Comparison of ENCODE assay signal across 10 cellular contexts in the genomic region with DNA sequence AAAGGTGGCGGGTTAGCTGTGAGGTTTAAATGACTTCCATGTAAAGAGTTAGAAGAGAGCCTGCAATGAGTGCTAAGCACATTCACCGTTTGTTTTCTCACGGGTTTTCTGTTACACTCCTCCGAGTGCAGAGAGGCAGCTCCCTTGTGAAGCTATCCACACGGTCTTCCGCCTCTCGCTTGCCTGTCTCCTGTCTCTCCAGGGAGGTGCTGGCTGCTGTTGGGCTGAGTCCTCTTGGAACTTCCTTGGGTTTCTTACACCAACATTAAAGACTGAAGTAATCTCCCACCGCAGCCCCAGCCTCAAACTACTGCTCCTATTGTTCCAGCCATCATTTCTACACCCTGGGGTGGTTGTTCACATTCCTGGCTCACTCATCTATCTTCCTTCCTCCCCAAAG. TPM values are rescaled to one million over a fixed set of nuclear protein-coding genes. Genes with fewer than 3 reads are reported as not detected.
DNase-seq lines count a peak whose midpoint lies in the region; ATAC-seq and TF ChIP-seq lines count a peak whose summit lies in the region.
"Had no signal": no experiment of that assay in that cellular context is flagged by ENCODE, and none has a peak within 500 bp of the region (broad histone marks: within the 10 kb centered on the region; RNA-seq: fewer than 3 reads in every experiment).

No MANE protein-coding gene starts in this region.

- intact Hi-C loops in esophagus squamous epithelium (cut with DNase I) = no loop called here
- intact Hi-C loops in gastrocnemius medialis (cut with DNase I; ENCODE audit: low total_unique reads) = no loop called here
- intact Hi-C loops in ovary (cut with DNase I) = loop anchor here in 1 of 4 donors (10.0 kb wide), 1 partner anchor 80 kb away; no protein-coding TSS in a partner anchor

- no peak overlapping the region for H4K5ac ChIP-seq in H9 (ENCODE audit: insufficient read length, low read depth, low read length)

- peak overlapping the region in 1 of 2 experiments; percentile 16; a peak in 1 of 5 replicates for H3K4me3 Mint-ChIP-seq in H9
- H3K4me3 Mint-ChIP-seq: dendritic cell treated with granulocyte-macrophage colony-stimulating factor and Interleukin-4, amounts not matched to agents 40 ng/mL and 50 ng/mL, for 4 days had no signal

- no peaks in the 10 kb centered on the region for H3K9me3 Mint-ChIP-seq in H9
- H3K9me3 Mint-ChIP-seq: dendritic cell treated with granulocyte-macrophage colony-stimulating factor and Interleukin-4, amounts not matched to agents 40 ng/mL and 50 ng/mL, for 4 days had no signal

- no peak overlapping the region for H4K8ac ChIP-seq in H9 (replicated peaks; ENCODE audit: insufficient read length, low read depth, low read length)

- no CpG with 5 or more reads among the region's 8 CpGs for WGBS in H9 (ENCODE audit: extremely low coverage, insufficient read length, low lambda C conversion rate)
- 70% methylated on average over 8 of the region's 8 CpGs for WGBS in esophagus squamous epithelium, 2 donors
- 11 to 26% (median 22%) methylated on average over 8 of the region's 8 CpGs for WGBS in ovary, 3 donors

- no peak overlapping the region for H2AK5ac ChIP-seq in H9 (ENCODE audit: insufficient read length, low read length)

- peak overlapping the region; percentile 13 for H3K27ac ChIP-seq in H9 (ENCODE audit: insufficient read length, low read depth, low read length)
- H3K27ac ChIP-seq in esophagus squamous epithelium = peak overlapping the region; percentile 20 to 97 (median 94)
- H3K27ac ChIP-seq in gastrocnemius medialis = peak overlapping the region; percentile 88 to 95 (median 93)
- H3K27ac ChIP-seq in ovary = peak overlapping the region in 1 of 2 donors; percentile 49

- DNase-seq in H9 (peak; percentile 50), NCI-H69 (lab: John Stamatoyannopoulos, UW) (peak; percentile 20), esophagus squamous epithelium (lab: John Stamatoyannopoulos, UW) (no peak), gastrocnemius medialis (peak in 1 of 2 donors; percentile 33), ovary (no peak), COR-L47 (lab: John Stamatoyannopoulos, UW) (no peak)
- DNase-seq: pancreas had no signal

- H3K36me3 ChIP-seq in esophagus squamous epithelium (peaks cover 0 to 7% (median 0%) of the 10 kb centered on the region in 3 donors), gastrocnemius medialis (no peaks in the 10 kb centered on the region), ovary (no peaks in the 10 kb centered on the region)
- H3K36me3 ChIP-seq: pancreas had no signal

- H3K4me2 ChIP-seq in H9 (ENCODE audit: insufficient read depth, insufficient read length, low read length) = peak overlapping the region; percentile 24

- H3K56ac ChIP-seq in H9 (ENCODE audit: insufficient read length, low read depth, low read length) = no peak overlapping the region

- H2AFZ ChIP-seq in H9 (ENCODE audit: low read length) = no peak overlapping the region

- H3K4me3 ChIP-seq in esophagus squamous epithelium = no peak overlapping the region
- H3K4me3 ChIP-seq in gastrocnemius medialis = no peak overlapping the region
- no peak overlapping the region for H3K4me3 ChIP-seq in ovary
- H3K4me3 ChIP-seq: pancreas had no signal

- no peak overlapping the region for H3K4ac ChIP-seq in H9 (ENCODE audit: low read depth, low read length)

- TF ChIP-seq CTCF in H9 (conservative IDR thresholded peaks at IDR 0.05) (no peak), esophagus squamous epithelium (IDR thresholded peaks at IDR 0.05) (no peak), gastrocnemius medialis (IDR thresholded peaks at IDR 0.05 in 4 of 5, conservative IDR thresholded peaks at IDR 0.05 in 1 of 5) (no peak), ovary (IDR thresholded peaks at IDR 0.05) (no peak)

- H3K36me3 Mint-ChIP-seq in H9 (ENCODE audit: insufficient read depth in 1 of 3, low read depth in 3 of 3) = peaks cover 0 to 8% (median 0%) of the 10 kb centered on the region in 3 experiments; a peak in 1 of 7 replicates

- ATAC-seq in gastrocnemius medialis (no peak), GM18511 (IDR thresholded peaks at IDR 0.05; ENCODE audit: unreplicated experiment) (no peak), GM18858 (IDR thresholded peaks at IDR 0.05; ENCODE audit: unreplicated experiment) (no peak)
- ATAC-seq: pancreas had no signal

- peaks cover 4% of the 10 kb centered on the region for H3K79me1 ChIP-seq in H9 (ENCODE audit: insufficient read depth, low read depth, low read length, poor library complexity, severe bottlenecking)

- in situ Hi-C loops in gastrocnemius medialis (cut with MboI; ENCODE audit: low sequenced_read_pairs in 4 of 4) = no loop called here

- no peak overlapping the region for H3K18ac ChIP-seq in H9 (ENCODE audit: insufficient read length, low read depth, low read length)

- H3K23ac ChIP-seq in H9 (ENCODE audit: insufficient read length, low read depth, low read length) = no peak overlapping the region

- no peak overlapping the region for H3K9ac ChIP-seq in H9 (ENCODE audit: extremely low read depth, insufficient read length, low read length)

- no peak overlapping the region for H2BK5ac ChIP-seq in H9 (ENCODE audit: insufficient read length, low read length)

- H2BK120ac ChIP-seq in H9 (ENCODE audit: low read depth, low read length, poor library complexity, severe bottlenecking) = no peak overlapping the region

- no peak overlapping the region for H2BK15ac ChIP-seq in H9 (ENCODE audit: low read depth, low read length)

- H3K4me1 ChIP-seq in H9 (ENCODE audit: insufficient read depth, low read length) (peaks cover 8% of the 10 kb centered on the region), esophagus squamous epithelium (peaks cover 55 to 89% (median 72%) of the 10 kb centered on the region in 3 donors), gastrocnemius medialis (peaks cover 66 to 77% of the 10 kb centered on the region in 2 donors), ovary (ENCODE audit: insufficient read depth) (peaks cover 36% of the 10 kb centered on the region)

- H4K91ac ChIP-seq in H9 (ENCODE audit: insufficient read length, low read depth, low read length) = no peak overlapping the region

- H3K27me3 Mint-ChIP-seq in H9 (ENCODE audit: low read depth) = no peaks in the 10 kb centered on the region
- H3K27me3 Mint-ChIP-seq: dendritic cell treated with granulocyte-macrophage colony-stimulating factor and Interleukin-4, amounts not matched to agents 40 ng/mL and 50 ng/mL, for 4 days had no signal

- peaks cover 67 to 70% of the 10 kb centered on the region in 2 experiments for H3K4me1 Mint-ChIP-seq in H9

- no peak for TF ChIP-seq POLR2A in esophagus squamous epithelium (IDR thresholded peaks at IDR 0.05)
- TF ChIP-seq POLR2A in gastrocnemius medialis (IDR thresholded peaks at IDR 0.05) = no peak
- no peak for TF ChIP-seq POLR2A in ovary (IDR thresholded peaks at IDR 0.05)

- no peaks in the 10 kb centered on the region for H4K20me1 ChIP-seq in H9 (ENCODE audit: control insufficient read depth, insufficient read depth, insufficient read length)

- TF ChIP-seq EP300 in ovary (IDR thresholded peaks at IDR 0.05) = no peak

- no peak overlapping the region for H3K14ac ChIP-seq in H9 (ENCODE audit: insufficient read depth, low read length)

- H3K9me3 ChIP-seq in H9 (ENCODE audit: control insufficient read depth, low read depth, low read length) (no peaks in the 10 kb centered on the region), esophagus squamous epithelium (no peaks in the 10 kb centered on the region), gastrocnemius medialis (no peaks in the 10 kb centered on the region), ovary (no peaks in the 10 kb centered on the region)
- H3K9me3 ChIP-seq: pancreas had no signal

- no peaks in the 10 kb centered on the region for H3K23me2 ChIP-seq in H9 (ENCODE audit: insufficient read length, low read depth, low read length, poor library complexity, severe bottlenecking)

- no peak overlapping the region for H2BK20ac ChIP-seq in H9 (ENCODE audit: low read depth, low read length, poor library complexity, severe bottlenecking)

- H3K27me3 ChIP-seq in H9 (ENCODE audit: insufficient read depth, low read length) = no peaks in the 10 kb centered on the region
- no peaks in the 10 kb centered on the region for H3K27me3 ChIP-seq in esophagus squamous epithelium
- no peaks in the 10 kb centered on the region for H3K27me3 ChIP-seq in gastrocnemius medialis
- H3K27me3 ChIP-seq in ovary = no peaks in the 10 kb centered on the region
- H3K27me3 ChIP-seq: pancreas had no signal

- H3K79me2 ChIP-seq in H9 (ENCODE audit: insufficient read depth, low read length) = peaks cover 17% of the 10 kb centered on the region; the same call in 1 of the 2 replicates

- H2BK12ac ChIP-seq in H9 (ENCODE audit: insufficient read length, low read depth, low read length) = no peak overlapping the region

- peak overlapping the region in 2 of 3 experiments; percentile 31 to 69; a peak in 5 of 7 replicates for H3K27ac Mint-ChIP-seq in H9
- H3K27ac Mint-ChIP-seq: dendritic cell treated with granulocyte-macrophage colony-stimulating factor and Interleukin-4, amounts not matched to agents 40 ng/mL and 50 ng/mL, for 4 days had no signal

- no peak overlapping the region for H3T11ph ChIP-seq in H9 (ENCODE audit: low read length)

RNA-seq across cellular contexts. Expression of a gene that starts 14.3 kb away (rescaled TPM):
- total RNA-seq in H9 (2021) (36.7 and 39.0 TPM in 2 replicates), esophagus squamous epithelium (10 to 100 TPM; 52.1 to 94.2 (median 60.5) TPM), gastrocnemius medialis (100 to 1,000 TPM in 1 of 4 donors, 10 to 100 TPM in 3; 67.5 to 106 (median 74.7) TPM), ovary (100 to 1,000 TPM in 3 of 7 donors, 10 to 100 TPM in 4; 72.8 to 147 (median 95.9) TPM)
- polyA plus RNA-seq in ovary = 10 to 100 TPM; 42.7 to 83.0 TPM

RNA-seq across cellular contexts. Expression of a gene that starts 41.3 kb away (rescaled TPM):
- 11.5 and 13.2 TPM in 2 replicates for total RNA-seq in H9 (2021)
- total RNA-seq in esophagus squamous epithelium = 10 to 100 TPM in 1 of 4 donors, 1 to 10 TPM in 3; 6.4 to 15.1 (median 7.3) TPM
- total RNA-seq in gastrocnemius medialis = 10 to 100 TPM in 3 of 4 donors, 1 to 10 TPM in 1; 7.8 to 16.6 (median 11.0) TPM
- total RNA-seq in ovary = 10 to 100 TPM; 17.8 to 24.1 (median 22.9) TPM
- polyA plus RNA-seq in ovary = 10 to 100 TPM; 13.4 to 15.5 TPM

Comparison
In these comparisons a context has a peak if more than half of its experiments do, and no peak if none do; other contexts are left out.
1. DNase-seq: peak in H9 (single experiment) and NCI-H69 (single experiment); none in esophagus squamous epithelium (single experiment), ovary (0 of 5) and COR-L47 (single experiment).